ENCODE assay signal across 8 cellular contexts in genomic region chr14:58166005-58166983, GRCh38. TPM values are rescaled to one million over a fixed set of nuclear protein-coding genes. Genes with fewer than 3 reads are reported as not detected.
A peak's percentile ranks its signal among the peaks of the same experiment; 100 is the strongest.
DNase-seq lines count a peak whose midpoint lies in the region; ATAC-seq and TF ChIP-seq lines count a peak whose summit lies in the region.

No MANE protein-coding gene starts in this region.

- H3K4me2 ChIP-seq in MM.1S (ENCODE audit: low read depth, low read length), result no peak overlapping the region

- H3K9me2 ChIP-seq in MM.1S (replicated peaks; ENCODE audit: insufficient read depth, low read length), result no peaks in the 10 kb centered on the region

- peak; percentile 65 for ATAC-seq in GM18511 (IDR thresholded peaks at IDR 0.05; ENCODE audit: unreplicated experiment)

- peak; percentile 70 for TF ChIP-seq CTCF in MM.1S (IDR thresholded peaks at IDR 0.05; ENCODE audit: low read length)
- TF ChIP-seq CTCF in suprapubic skin (IDR thresholded peaks at IDR 0.05), result peak; percentile 27 to 89

- H2AFZ ChIP-seq in MM.1S (ENCODE audit: low read length), result no peak overlapping the region

- no peaks in the 10 kb centered on the region for H3F3A ChIP-seq in MM.1S (ENCODE audit: insufficient read depth, low read length)

- 36% methylated on average over 10 of the region's 10 CpGs for WGBS in suprapubic skin

- H3K9me3 ChIP-seq in MM.1S (replicated peaks; ENCODE audit: insufficient read depth, low read length) (no peaks in the 10 kb centered on the region), suprapubic skin (no peaks in the 10 kb centered on the region)

- TF ChIP-seq POLR2A in suprapubic skin (IDR thresholded peaks at IDR 0.05), result no peak

- H3K36me3 ChIP-seq in MM.1S (replicated peaks; ENCODE audit: insufficient read depth, low read length) (no peaks in the 10 kb centered on the region), suprapubic skin (no peaks in the 10 kb centered on the region)

- no peaks in the 10 kb centered on the region for H3K79me2 ChIP-seq in MM.1S (ENCODE audit: low read length)

- DNase-seq in A172 (ENCODE audit: low spot score), result peak; percentile 66
- DNase-seq in MM.1S, result peak; percentile 55
- DNase-seq in RPMI8226, result peak; percentile 74
- peak; percentile 45 to 71 for DNase-seq in activated T-helper 1 cell treated with anti-CD3 and anti-CD28 coated beads, Interleukin-2, amount 50 U/mL, for 16 hours (ENCODE audit: low read depth in 1 of 2, low spot score in 1 of 2)
- peak; percentile 59 for DNase-seq in fibroblast of the conjunctiva (ENCODE audit: low read depth)
- peak; percentile 54 for DNase-seq in occipital lobe (lab: John Stamatoyannopoulos, UW)
- DNase-seq in suprapubic skin (ENCODE audit: low spot score in 2 of 2), result peak; percentile 87 to 90

- H3K4me1 ChIP-seq in MM.1S (ENCODE audit: low read length), result peaks cover 6% of the 10 kb centered on the region; the same call in 1 of the 2 replicates
- H3K4me1 ChIP-seq in suprapubic skin, result peaks cover 4% of the 10 kb centered on the region

- H3K9ac ChIP-seq in MM.1S (ENCODE audit: low read length), result no peak overlapping the region

- H3K27me3 ChIP-seq in MM.1S (replicated peaks; ENCODE audit: insufficient read depth, low read length) (no peaks in the 10 kb centered on the region), suprapubic skin (no peaks in the 10 kb centered on the region)

- no peak for TF ChIP-seq EP300 in suprapubic skin (IDR thresholded peaks at IDR 0.05)

- H3K27ac ChIP-seq in MM.1S (ENCODE audit: low read length) (no peak overlapping the region), suprapubic skin (no peak overlapping the region)

- H4K20me1 ChIP-seq in MM.1S (ENCODE audit: insufficient read depth, low read length), result no peaks in the 10 kb centered on the region

- H3K4me3 ChIP-seq in MM.1S (ENCODE audit: low read length) (no peak overlapping the region), suprapubic skin (no peak overlapping the region)

RNA-seq across cellular contexts. Expression of gene ARMH4, which starts 14.3 kb away (rescaled TPM):
- 3.1 and 4.0 TPM in 2 replicates for total RNA-seq in A172 (2014; rRNA removed; shearing (Covaris generic))
- 99.4 TPM for total RNA-seq in occipital lobe
- total RNA-seq in suprapubic skin, result 1 to 10 TPM; 2.8 to 4.7 (median 3.7) TPM

RNA-seq across cellular contexts. Expression of gene ACTR10, which starts 33.7 kb away (rescaled TPM):
- 78.3 and 81.8 TPM in 2 replicates for total RNA-seq in A172 (2014; rRNA removed; shearing (Covaris generic))
- 144 TPM for total RNA-seq in occipital lobe
- total RNA-seq in suprapubic skin, result 10 to 100 TPM; 39.3 to 66.9 (median 54.8) TPM

Comparison
In these comparisons a context has a peak if more than half of its experiments do, and no peak if none do; other contexts are left out.
1. RNA of gene ARMH4, which starts 14.3 kb away (total RNA-seq): 99.4 TPM in occipital lobe (single experiment); 2.8 to 4.7 TPM in suprapubic skin and 3.1 to 4.0 TPM in A172; every median in the first group is over 10 times any median in the second.
2. Peak in every context shown above with its lines, with median percentiles within 50 percentile points of each other: DNase-seq.